ENCODE assay signal across 17 cellular contexts in the genomic region with DNA sequence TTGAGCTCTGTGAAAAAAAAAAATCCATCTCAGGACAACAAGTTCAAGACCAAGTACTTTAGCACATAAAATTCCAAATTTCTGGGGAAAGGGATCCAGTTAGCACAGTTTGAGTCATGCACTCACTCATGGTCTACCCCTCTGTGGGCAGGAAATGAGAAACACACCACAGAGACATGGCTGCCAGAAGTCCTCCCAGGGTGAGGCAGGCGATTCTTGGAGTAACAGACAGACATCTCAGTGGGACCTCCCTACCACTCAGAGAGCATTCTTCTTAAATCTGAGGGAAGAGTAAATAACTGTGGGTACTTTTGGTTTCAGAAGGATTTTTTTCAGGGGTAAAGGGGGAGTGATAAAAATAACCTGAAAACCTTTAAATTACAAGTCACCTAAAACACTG. TPM values are rescaled to one million over a fixed set of nuclear protein-coding genes. Genes with fewer than 3 reads are reported as not detected.
DNase-seq lines count a peak whose midpoint lies in the region; ATAC-seq and TF ChIP-seq lines count a peak whose summit lies in the region.
"Had no signal": no experiment of that assay in that cellular context is flagged by ENCODE, and none has a peak within 500 bp of the region (broad histone marks: within the 10 kb centered on the region; RNA-seq: fewer than 3 reads in every experiment).

No MANE protein-coding gene starts in this region.

- TF ChIP-seq CTCF in WTC11 (IDR thresholded peaks at IDR 0.05) = no peak
- no peak for TF ChIP-seq CTCF in foreskin keratinocyte (conservative IDR thresholded peaks at IDR 0.05)
- no peak for TF ChIP-seq CTCF in endodermal cell (conservative IDR thresholded peaks at IDR 0.05)
- TF ChIP-seq CTCF in natural killer cell (IDR thresholded peaks at IDR 0.05) = no peak

- no peaks in the 10 kb centered on the region for H3K36me3 ChIP-seq in endodermal cell (ENCODE audit: control insufficient read depth, insufficient read depth, low read length)
- H3K36me3 ChIP-seq: ovary had no signal

- DNase-seq in ACHN = peak; percentile 23
- DNase-seq in HK-2 (ENCODE audit: unreplicated experiment) = peak; percentile 16
- no peak for DNase-seq in WTC11 (ENCODE audit: low spot score)
- peak in 1 of 2 donors; percentile 31 for DNase-seq in foreskin keratinocyte
- DNase-seq in activated CD4-positive, alpha-beta T cell treated with anti-CD3 and anti-CD28 coated beads, Interleukin-2, amount 50 U/mL, for 1 hour = no peak
- no peak for DNase-seq in endodermal cell
- DNase-seq in natural killer cell = no peak
- DNase-seq: activated CD4-positive, alpha-beta T cell treated with anti-CD3 and anti-CD28 coated beads, Interleukin-2, amount 10 ng/mL, durations not matched to agents 24 days and 14 days; amniotic stem cell; Calu3; NCI-H1417 treated with DMSO at 0.1 percent for 48 hours; NCI-H510A treated with DMSO at 0.1 percent for 48 hours; ovary had no signal

- CTCF ChIA-PET in WTC11 (lab: Charles Lee) = interaction anchor here (1.3 kb wide), 1 partner anchor 306 kb away, joined by 8 read pairs; no protein-coding TSS in a partner anchor

- H3K27ac Mint-ChIP-seq in WTC11 (no peak overlapping the region), endodermal cell (no peak overlapping the region), natural killer cell (no peak overlapping the region)
- H3K27ac Mint-ChIP-seq: activated CD4-positive, alpha-beta T cell treated with anti-CD3 and anti-CD28 coated beads, Interleukin-2, amount 10 ng/mL, durations not matched to agents 24 days and 14 days; T-helper 1 cell treated with Interleukin-12 subunit alpha and Interleukin-12 subunit beta and Interleukin-4 antibody, amounts not matched to agents 30 μg/mL and 1 μg/mL, for 36 hours had no signal

- POLR2A ChIA-PET in WTC11 (lab: Charles Lee) = no interaction called here

- H3K36me3 Mint-ChIP-seq in WTC11 (no peaks in the 10 kb centered on the region), endodermal cell (ENCODE audit: low read depth) (no peaks in the 10 kb centered on the region), natural killer cell (no peaks in the 10 kb centered on the region)

- peaks cover 8% of the 10 kb centered on the region for H3K4me1 ChIP-seq in foreskin keratinocyte
- no peaks in the 10 kb centered on the region for H3K4me1 ChIP-seq in endodermal cell (ENCODE audit: control insufficient read depth, insufficient read depth, low read length)

- no peaks in the 10 kb centered on the region for H3K9me3 ChIP-seq in endodermal cell (ENCODE audit: control insufficient read depth, low read length)
- H3K9me3 ChIP-seq: ovary had no signal

- H3K27me3 Mint-ChIP-seq in WTC11 (ENCODE audit: low read depth) (no peaks in the 10 kb centered on the region; the same call in 1 of the 2 replicates), endodermal cell (ENCODE audit: insufficient read depth) (no peaks in the 10 kb centered on the region), natural killer cell (ENCODE audit: low read depth in 2 of 2) (no peaks in the 10 kb centered on the region)

- ATAC-seq in WTC11 (peak; percentile 18; the same call in 1 of the 2 replicates), foreskin keratinocyte (peak; percentile 56), HG03457 (IDR thresholded peaks at IDR 0.05; ENCODE audit: unreplicated experiment) (no peak), natural killer cell (no peak)

- H3K27ac ChIP-seq in foreskin keratinocyte (no peak overlapping the region), endodermal cell (ENCODE audit: low read depth, low read length) (no peak overlapping the region)
- H3K27ac ChIP-seq: ovary, RWPE1 had no signal

- H3K9me3 Mint-ChIP-seq in WTC11 (no peaks in the 10 kb centered on the region), endodermal cell (no peaks in the 10 kb centered on the region), natural killer cell (peaks cover 5 to 8% of the 10 kb centered on the region in 2 donors)
- H3K9me3 Mint-ChIP-seq: activated CD4-positive, alpha-beta T cell treated with anti-CD3 and anti-CD28 coated beads, Interleukin-2, amount 10 ng/mL, durations not matched to agents 24 days and 14 days; T-helper 1 cell treated with Interleukin-12 subunit alpha and Interleukin-12 subunit beta and Interleukin-4 antibody, amounts not matched to agents 30 μg/mL and 1 μg/mL, for 36 hours had no signal

- intact Hi-C loops in natural killer cell (cut with micrococcal nuclease) = no loop called here

- H3K27me3 ChIP-seq in foreskin keratinocyte = no peaks in the 10 kb centered on the region
- no peaks in the 10 kb centered on the region for H3K27me3 ChIP-seq in endodermal cell (ENCODE audit: control insufficient read depth, insufficient read depth, low read length, poor library complexity, severe bottlenecking)
- H3K27me3 ChIP-seq: ovary had no signal

- no peak overlapping the region for H3K9ac ChIP-seq in endodermal cell (ENCODE audit: extremely low read depth, low read length, poor library complexity, severe bottlenecking)

- 92% methylated on average over 1 of the region's 1 CpG; no CpG with 5 or more reads in 1 of the 2 experiments for WGBS in endodermal cell (ENCODE audit: insufficient coverage in 1 of 2, insufficient read length in 1 of 2), 2 experiments

- H3K4me3 Mint-ChIP-seq in WTC11 (no peak overlapping the region), endodermal cell (no peak overlapping the region), natural killer cell (no peak overlapping the region)
- H3K4me3 Mint-ChIP-seq: activated CD4-positive, alpha-beta T cell treated with anti-CD3 and anti-CD28 coated beads, Interleukin-2, amount 10 ng/mL, durations not matched to agents 24 days and 14 days; T-helper 1 cell treated with Interleukin-12 subunit alpha and Interleukin-12 subunit beta and Interleukin-4 antibody, amounts not matched to agents 30 μg/mL and 1 μg/mL, for 36 hours had no signal

- H3K4me1 Mint-ChIP-seq in WTC11 (peaks cover 8% of the 10 kb centered on the region; the same call in 1 of the 2 replicates), endodermal cell (peaks cover 3% of the 10 kb centered on the region), natural killer cell (no peaks in the 10 kb centered on the region)

- H3K4me3 ChIP-seq in endodermal cell (ENCODE audit: low read length) = no peak overlapping the region
- H3K4me3 ChIP-seq: ovary had no signal

- in situ Hi-C loops in ACHN (cut with HindIII; ENCODE audit: low pct_ligation_motif_present, low pct_unique_long_range_greater_than_20kb, low sequenced_read_pairs) = no loop called here

TF ChIP-seq in WTC11, 78 proteins besides CTCF, POLR2A, EP300 and RAD21 (continues in another document):
- TF ChIP-seq ZNF138 (CRISPR knock-in tag; conservative IDR thresholded peaks at IDR 0.05) (no peak), ATF6 (CRISPR knock-in tag; IDR thresholded peaks at IDR 0.05) (no peak)

RNA-seq across cellular contexts. Expression of gene CXCL1, which starts 14.1 kb away (rescaled TPM):
- total RNA-seq in WTC11 (2021) = 0.85 to 1.4 TPM (median 1.4 TPM) in 3 replicates
- 27.5 and 36.3 TPM in 2 replicates for total RNA-seq in foreskin keratinocyte
- polyA plus RNA-seq in foreskin keratinocyte = 29.4 and 42.3 TPM in 2 replicates
- total RNA-seq in endodermal cell = under 1 TPM in 1 of 2 donors, not detected in 1; 0.24 TPM
- 0.36 TPM for polyA plus RNA-seq in endodermal cell (2013, experiment 1 of 2)
- 0.25 TPM for polyA plus RNA-seq in endodermal cell (2013, experiment 2 of 2)
- total RNA-seq in natural killer cell = 1 to 10 TPM in 1 of 3 donors, not detected in 2; 3.4 TPM
- total RNA-seq: activated CD4-positive, alpha-beta T cell treated with anti-CD3 and anti-CD28 coated beads, Interleukin-2, amount 10 ng/mL, durations not matched to agents 24 days and 14 days had no signal

RNA-seq across cellular contexts. Expression of gene PF4V1, which starts 30.2 kb away (rescaled TPM):
- total RNA-seq in WTC11 (2021) (not detected in 3 replicates), foreskin keratinocyte (not detected in 2 replicates), endodermal cell (not detected), natural killer cell (10 to 100 TPM in 1 of 3 donors, 1 to 10 TPM in 1, not detected in 1; 3.3 to 14.9 TPM)
- not detected in 2 replicates for polyA plus RNA-seq in foreskin keratinocyte
- polyA plus RNA-seq in endodermal cell (2013, experiment 1 of 2) = not detected
- not detected for polyA plus RNA-seq in endodermal cell (2013, experiment 2 of 2)
- total RNA-seq: activated CD4-positive, alpha-beta T cell treated with anti-CD3 and anti-CD28 coated beads, Interleukin-2, amount 10 ng/mL, durations not matched to agents 24 days and 14 days; Calu3; mesenteric fat pad; ovary had no signal
- polyA plus RNA-seq: ovary had no signal

RNA-seq across cellular contexts. Expression of gene CXCL6, which starts 46.8 kb away (rescaled TPM):
- total RNA-seq in WTC11 (2021) (3.8 to 4.9 TPM (median 4.4 TPM) in 3 replicates), foreskin keratinocyte (0.82 and 0.85 TPM in 2 replicates), endodermal cell (1 to 10 TPM in 1 of 2 donors, under 1 TPM in 1; 0.46 to 1.2 TPM), natural killer cell (not detected)
- polyA plus RNA-seq in foreskin keratinocyte = 0.79 and 0.86 TPM in 2 replicates
- polyA plus RNA-seq in endodermal cell (2013, experiment 1 of 2) = 1.4 TPM
- 1.1 TPM for polyA plus RNA-seq in endodermal cell (2013, experiment 2 of 2)
- total RNA-seq: activated CD4-positive, alpha-beta T cell treated with anti-CD3 and anti-CD28 coated beads, Interleukin-2, amount 10 ng/mL, durations not matched to agents 24 days and 14 days had no signal

Comparison
In these comparisons a context has a peak if more than half of its experiments do, and no peak if none do; other contexts are left out.
1. DNase-seq: peak in ACHN (single experiment) and HK-2 (single experiment); none in WTC11 (single experiment), activated CD4-positive, alpha-beta T cell treated with anti-CD3 and anti-CD28 coated beads, Interleukin-2, amount 50 U/mL, for 1 hour (single experiment), endodermal cell (single experiment) and natural killer cell (single experiment).
2. ATAC-seq: peak in WTC11 (single experiment) and foreskin keratinocyte (single experiment); none in HG03457 (single experiment) and natural killer cell (0 of 3).